1 cellular context compared by ENCODE assay signal in the genomic region with DNA sequence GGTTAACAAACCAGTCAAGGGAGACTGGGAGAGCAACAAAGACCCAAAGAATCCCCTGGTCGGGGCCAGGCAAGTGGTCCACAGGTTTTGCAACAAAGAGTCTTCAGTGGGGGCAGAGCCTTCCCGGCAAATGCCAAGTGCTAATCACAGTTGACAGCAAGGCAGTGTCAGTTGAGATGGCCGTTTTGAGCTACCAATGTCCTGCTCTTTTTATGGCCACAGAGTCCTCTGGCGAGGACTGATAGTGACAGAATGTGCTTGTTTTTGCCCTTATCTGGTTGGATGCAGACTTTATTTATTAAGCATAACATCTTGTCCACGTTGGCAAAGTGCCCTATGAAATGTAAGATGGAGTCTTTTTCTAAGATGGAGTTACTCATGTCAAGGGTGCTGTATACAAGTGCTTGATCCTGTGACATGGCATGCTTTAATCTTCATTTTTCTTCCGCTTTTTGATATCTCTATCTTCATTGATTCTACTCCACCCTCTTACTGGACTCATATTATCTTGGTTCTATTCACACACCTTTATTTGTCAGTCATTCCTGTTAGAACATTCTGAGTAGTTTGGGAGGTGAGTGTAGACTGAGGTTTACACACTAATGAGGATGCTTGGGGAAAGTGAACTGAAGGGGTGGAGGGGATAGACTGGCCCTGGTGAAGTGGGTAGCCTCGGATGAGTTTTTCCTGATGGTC.
TF ChIP-seq lines count a peak whose summit lies in the region.

No MANE protein-coding gene starts in this region.

TF ChIP-seq in K562, 482 proteins besides CTCF, POLR2A, EP300 and RAD21 (continued from another document and continues in another):
- no peak for TF ChIP-seq ZBTB40 (IDR thresholded peaks at IDR 0.05)
- no peak for TF ChIP-seq ZBTB40 (CRISPR knock-in tag; IDR thresholded peaks at IDR 0.05)
- peak; percentile 73 for TF ChIP-seq MEF2A (IDR thresholded peaks at IDR 0.05; ENCODE audit: control insufficient read depth, low read depth, low read length)
- TF ChIP-seq ZNF197 (CRISPR knock-in tag; IDR thresholded peaks at IDR 0.05; ENCODE audit: low read depth) = peak; percentile 100
- peak; percentile 97 for TF ChIP-seq ZNF507 (tag; conservative IDR thresholded peaks at IDR 0.05)
- peak; percentile 100 for TF ChIP-seq ZKSCAN8 (CRISPR knock-in tag; IDR thresholded peaks at IDR 0.05)
- peak; percentile 94 for TF ChIP-seq SOX6 (IDR thresholded peaks at IDR 0.05)
- peak; percentile 100 for TF ChIP-seq TCF15 (CRISPR knock-in tag; IDR thresholded peaks at IDR 0.05)
- no peak for TF ChIP-seq PRMT5 (CRISPR knock-in tag; IDR thresholded peaks at IDR 0.05)
- peak; percentile 100 for TF ChIP-seq PTRF (tag; IDR thresholded peaks at IDR 0.05)
- no peak for TF ChIP-seq TBP (optimal IDR thresholded peaks at IDR 0.05; ENCODE audit: low read depth, low read length)
- TF ChIP-seq CGGBP1 (CRISPR knock-in tag; IDR thresholded peaks at IDR 0.05) = peak; percentile 98
- TF ChIP-seq BRD4 (IDR thresholded peaks at IDR 0.05) = peak; percentile 91
- peak; percentile 100 for TF ChIP-seq TEAD2 (tag; IDR thresholded peaks at IDR 0.05)
- peak; percentile 99 for TF ChIP-seq ZNF696 (CRISPR knock-in tag; conservative IDR thresholded peaks at IDR 0.05)
- no peak for TF ChIP-seq POLR2G (IDR thresholded peaks at IDR 0.05; ENCODE audit: low read depth, low read length)
- TF ChIP-seq SPI1 (IDR thresholded peaks at IDR 0.05; ENCODE audit: borderline replicate concordance, low read depth, low read length) = no peak
- peak; percentile 46 for TF ChIP-seq ATF7 (IDR thresholded peaks at IDR 0.05)
- no peak for TF ChIP-seq DNMT1 (IDR thresholded peaks at IDR 0.05)
- no peak for TF ChIP-seq EWSR1 (IDR thresholded peaks at IDR 0.05; ENCODE audit: borderline replicate concordance, low read depth, partially characterized antibody)
- peak; percentile 100 for TF ChIP-seq SMAD4 (CRISPR knock-in tag; conservative IDR thresholded peaks at IDR 0.05)
- no peak for TF ChIP-seq PHF8 (IDR thresholded peaks at IDR 0.05; ENCODE audit: borderline replicate concordance, low read length)
- TF ChIP-seq PHF20 (IDR thresholded peaks at IDR 0.05; ENCODE audit: partially characterized antibody) = no peak
- TF ChIP-seq ILK (tag; IDR thresholded peaks at IDR 0.05; ENCODE audit: borderline replicate concordance, low read depth) = peak; percentile 100
- TF ChIP-seq SMARCB1 (IDR thresholded peaks at IDR 0.05; ENCODE audit: insufficient read length, low read depth) = no peak
- TF ChIP-seq HNRNPLL (IDR thresholded peaks at IDR 0.05; ENCODE audit: low read depth, low read length, poor library complexity, severe bottlenecking) = no peak
- peak; percentile 100 for TF ChIP-seq ZNF644 (tag; IDR thresholded peaks at IDR 0.05; ENCODE audit: low read depth)
- no peak for TF ChIP-seq ZNF121 (CRISPR knock-in tag; conservative IDR thresholded peaks at IDR 0.05)
- TF ChIP-seq ZC3H4 (CRISPR knock-in tag; IDR thresholded peaks at IDR 0.05; ENCODE audit: borderline replicate concordance) = no peak
- TF ChIP-seq FOXK1 (CRISPR knock-in tag; IDR thresholded peaks at IDR 0.05; ENCODE audit: borderline replicate concordance) = no peak
- peak; percentile 93 for TF ChIP-seq HDAC3 (IDR thresholded peaks at IDR 0.05; ENCODE audit: borderline replicate concordance, partially characterized antibody)
- no peak for TF ChIP-seq RBM39 (optimal IDR thresholded peaks at IDR 0.05; ENCODE audit: low read depth, low read length)
- no peak for TF ChIP-seq TGIF2 (CRISPR knock-in tag; IDR thresholded peaks at IDR 0.05)
- TF ChIP-seq POLR2AphosphoS2 (IDR thresholded peaks at IDR 0.05; ENCODE audit: low read length) = no peak
- TF ChIP-seq ZNF134 (CRISPR knock-in tag; conservative IDR thresholded peaks at IDR 0.05) = peak; percentile 99
- no peak for TF ChIP-seq SMARCA5 (IDR thresholded peaks at IDR 0.05)
- peak; percentile 97 for TF ChIP-seq ZNF780A (CRISPR knock-in tag; IDR thresholded peaks at IDR 0.05)
- peak; percentile 78 for TF ChIP-seq GABPA (tag; conservative IDR thresholded peaks at IDR 0.05; ENCODE audit: low read depth)
- peak; percentile 84 for TF ChIP-seq MBD2 (IDR thresholded peaks at IDR 0.05; ENCODE audit: borderline replicate concordance, low read depth)
- TF ChIP-seq ZNF592 (IDR thresholded peaks at IDR 0.05) = peak; percentile 100
- TF ChIP-seq ZFP1 (CRISPR knock-in tag; IDR thresholded peaks at IDR 0.05) = peak; percentile 100
- no peak for TF ChIP-seq ZEB2 (IDR thresholded peaks at IDR 0.05)
- peak; percentile 100 for TF ChIP-seq RREB1 (CRISPR knock-in tag; IDR thresholded peaks at IDR 0.05)
- TF ChIP-seq HLTF (IDR thresholded peaks at IDR 0.05) = peak; percentile 87
- peak; percentile 45 for TF ChIP-seq NR2C1 (IDR thresholded peaks at IDR 0.05)
- peak; percentile 99 for TF ChIP-seq NR2C1 (tag; IDR thresholded peaks at IDR 0.05)
